17 cellular contexts compared by ENCODE assay signal in genomic region chr4:53781614-53782467, GRCh38.
DNase-seq lines count a peak whose midpoint lies in the region; ATAC-seq and TF ChIP-seq lines count a peak whose summit lies in the region.
"Had no signal": no experiment of that assay in that cellular context is flagged by ENCODE, and none has a peak within 500 bp of the region (broad histone marks: within the 10 kb centered on the region; RNA-seq: fewer than 3 reads in every experiment).

No MANE protein-coding gene starts in this region.

- peak overlapping the region; percentile 99 for H3K4ac ChIP-seq in IMR-90 (ENCODE audit: low read depth, low read length)

- H2AFZ ChIP-seq in ACC112 (ENCODE audit: low read length, unreplicated experiment), result no peak overlapping the region
- H2AFZ ChIP-seq in IMR-90 (replicated peaks; ENCODE audit: low read length, poor library complexity), result peak overlapping the region; percentile 60

- H3K9me3 ChIP-seq in IMR-90 (ENCODE audit: control insufficient read depth, insufficient read depth, low read length) (no peaks in the 10 kb centered on the region), liver (ENCODE audit: control insufficient read depth in 4 of 4, low read length in 3 of 4) (no peaks in the 10 kb centered on the region), upper lobe of right lung (no peaks in the 10 kb centered on the region), psoas muscle (no peaks in the 10 kb centered on the region)
- H3K9me3 ChIP-seq: colonic mucosa, esophagus squamous epithelium, pancreas had no signal

- dilution Hi-C loops in IMR-90 (cut with HindIII; ENCODE audit: low sequenced_read_pairs, unreplicated experiment), result no loop called here

- H3K27me3 ChIP-seq in ACC112 (ENCODE audit: insufficient read depth, low read length) (no peaks in the 10 kb centered on the region), IMR-90 (ENCODE audit: control insufficient read depth, insufficient read depth, low read length) (no peaks in the 10 kb centered on the region), brain microvascular endothelial cell (replicated peaks) (no peaks in the 10 kb centered on the region), liver (ENCODE audit: control insufficient read depth in 4 of 4, insufficient read depth in 4 of 4, low read length in 3 of 4) (no peaks in the 10 kb centered on the region), upper lobe of right lung (no peaks in the 10 kb centered on the region), psoas muscle (ENCODE audit: insufficient read depth in 3 of 3, low read length in 2 of 3) (no peaks in the 10 kb centered on the region)
- H3K27me3 ChIP-seq: colonic mucosa, pancreas had no signal

- H3K18ac ChIP-seq in IMR-90 (ENCODE audit: low read depth, low read length), result peak overlapping the region; percentile 98

- peak overlapping the region; percentile 70 for H3K9ac ChIP-seq in IMR-90 (ENCODE audit: low read depth, low read length)
- no peak overlapping the region for H3K9ac ChIP-seq in liver (ENCODE audit: low read depth in 1 of 2, low read length in 2 of 2)

- H3K14ac ChIP-seq in IMR-90 (replicated peaks; ENCODE audit: low read depth, low read length), result peak overlapping the region; percentile 97

- TSS peak; percentile 44 for BruUV-seq in IMR-90 (replicated peaks; lab: Mats Ljungman, UMichigan)

- TF ChIP-seq RAD21 in IMR-90 (IDR thresholded peaks at IDR 0.05; ENCODE audit: low read length) (no peak), liver (IDR thresholded peaks at IDR 0.05) (peak in 1 of 2 donors; percentile 21)

- in situ Hi-C loops in IMR-90 (cut with MboI; ENCODE audit: low sequenced_read_pairs), result no loop called here
- in situ Hi-C loops in brain microvascular endothelial cell (cut with HindIII; ENCODE audit: low pct_ligation_motif_present, low sequenced_read_pairs), result no loop called here

- peak overlapping the region; percentile 98 for H3K23ac ChIP-seq in IMR-90 (ENCODE audit: low read depth, low read length)

- peak overlapping the region; percentile 87 for H2AK5ac ChIP-seq in IMR-90 (ENCODE audit: low read depth, low read length)

- TF ChIP-seq POLR2A in IMR-90 (IDR thresholded peaks at IDR 0.05; ENCODE audit: low read depth, low read length) (no peak), GM18505 (IDR thresholded peaks at IDR 0.05; ENCODE audit: borderline replicate concordance, extremely low read depth, insufficient read depth, insufficient read length) (no peak)

- peak overlapping the region; percentile 85 for H2BK5ac ChIP-seq in IMR-90 (ENCODE audit: low read depth, low read length, poor library complexity, severe bottlenecking)

- H3K4me2 ChIP-seq in IMR-90 (ENCODE audit: low read depth, low read length), result peak overlapping the region; percentile 76

- CTCF ChIA-PET in IMR-90 (lab: Yijun Ruan, JAX), result interaction anchor here (0.6 to 2.5 kb wide), 4 partner anchors 17 to 452 kb away, joined by 3 to 11 read pairs (median 3); no protein-coding TSS in a partner anchor

- POLR2A ChIA-PET in IMR-90 (lab: Charles Lee; ENCODE audit: unreplicated experiment), result interaction anchor here (0.6 to 0.8 kb wide), 2 partner anchors 10 to 127 kb away, joined by 3 read pairs; no protein-coding TSS in a partner anchor

- peak overlapping the region; percentile 94 for H2BK20ac ChIP-seq in IMR-90 (ENCODE audit: low read depth, low read length)

- peak overlapping the region; percentile 82 for H3K56ac ChIP-seq in IMR-90 (ENCODE audit: extremely low read depth, insufficient read depth, low read length)

- peaks cover 21% of the 10 kb centered on the region for H3K9me1 ChIP-seq in IMR-90 (ENCODE audit: insufficient read depth, low read length)

- H4K20me1 ChIP-seq in IMR-90 (ENCODE audit: insufficient read depth, low read length), result no peaks in the 10 kb centered on the region

- H3K4me1 ChIP-seq in ACC112 (ENCODE audit: control insufficient read depth, insufficient read depth, low read length, unreplicated experiment) (peaks cover 54% of the 10 kb centered on the region), IMR-90 (ENCODE audit: control insufficient read depth, insufficient read depth, low read length) (peaks cover 42% of the 10 kb centered on the region), liver (ENCODE audit: control insufficient read depth in 4 of 4, insufficient read depth in 4 of 4, low read length in 3 of 4) (peaks cover 0 to 16% (median 9%) of the 10 kb centered on the region in 4 donors), upper lobe of right lung (no peaks in the 10 kb centered on the region), psoas muscle (no peaks in the 10 kb centered on the region)
- H3K4me1 ChIP-seq: colonic mucosa, pancreas had no signal

- intact Hi-C loops in IMR-90 (cut with micrococcal nuclease) (loop anchor here (5.0 to 10.0 kb wide), 4 partner anchors 75 to 765 kb away; no protein-coding TSS in a partner anchor), upper lobe of right lung (cut with DNase I) (no loop called here), psoas muscle (cut with DNase I) (no loop called here)

- H3K79me1 ChIP-seq in IMR-90 (ENCODE audit: low read depth in 1 of 2, low read length in 2 of 2), result no peaks in the 10 kb centered on the region

- peak overlapping the region; percentile 98 for H4K5ac ChIP-seq in IMR-90 (ENCODE audit: low read depth, low read length)

- H4K91ac ChIP-seq in IMR-90 (ENCODE audit: insufficient read depth, low read depth, low read length), result peak overlapping the region; percentile 95

- peak overlapping the region; percentile 4 for H2AK9ac ChIP-seq in IMR-90 (replicated peaks; ENCODE audit: low read depth, low read length, poor library complexity)

- H3K36me3 ChIP-seq in ACC112 (ENCODE audit: insufficient read depth, low read length) (no peaks in the 10 kb centered on the region), IMR-90 (ENCODE audit: control insufficient read depth, insufficient read depth, low read length) (no peaks in the 10 kb centered on the region), brain microvascular endothelial cell (replicated peaks) (no peaks in the 10 kb centered on the region), liver (ENCODE audit: control insufficient read depth in 4 of 4, insufficient read depth in 3 of 4, low read depth in 1 of 4, low read length in 3 of 4) (no peaks in the 10 kb centered on the region), upper lobe of right lung (no peaks in the 10 kb centered on the region), psoas muscle (ENCODE audit: insufficient read depth in 1 of 2, low read depth in 1 of 2) (no peaks in the 10 kb centered on the region)
- H3K36me3 ChIP-seq: colonic mucosa, esophagus squamous epithelium, pancreas had no signal

- peak overlapping the region; percentile 75 for H3K27ac ChIP-seq in ACC112 (ENCODE audit: low read depth, low read length)
- H3K27ac ChIP-seq in IMR-90 (ENCODE audit: insufficient read depth, low read length), result peak overlapping the region; percentile 95
- H3K27ac ChIP-seq in brain microvascular endothelial cell, result no peak overlapping the region
- peak overlapping the region; percentile 48 to 52 for H3K27ac ChIP-seq in liver (ENCODE audit: low read depth in 1 of 2, low read length in 2 of 2)
- H3K27ac ChIP-seq in upper lobe of right lung, result no peak overlapping the region
- no peak overlapping the region for H3K27ac ChIP-seq in psoas muscle
- H3K27ac ChIP-seq: pancreas had no signal

- H2BK120ac ChIP-seq in IMR-90 (ENCODE audit: low read depth, low read length), result peak overlapping the region; percentile 99

- TF ChIP-seq CTCF in IMR-90 (conservative IDR thresholded peaks at IDR 0.05; ENCODE audit: low read depth, low read length) (no peak), brain microvascular endothelial cell (IDR thresholded peaks at IDR 0.05; ENCODE audit: low read depth, low read length, missing control alignments) (no peak), liver (IDR thresholded peaks at IDR 0.05; ENCODE audit: low read depth, low read length, missing input control) (no peak), upper lobe of right lung (IDR thresholded peaks at IDR 0.05) (no peak), psoas muscle (IDR thresholded peaks at IDR 0.05) (no peak)

- H3K4me3 ChIP-seq in ACC112 (ENCODE audit: low read depth, low read length), result no peak overlapping the region
- no peak overlapping the region for H3K4me3 ChIP-seq in IMR-90 (ENCODE audit: insufficient read depth, low read depth, low read length)
- no peak overlapping the region for H3K4me3 ChIP-seq in brain microvascular endothelial cell (ENCODE audit: low read depth, low read length)
- no peak overlapping the region for H3K4me3 ChIP-seq in liver (ENCODE audit: low read depth in 1 of 3, low read length in 3 of 3)
- no peak overlapping the region for H3K4me3 ChIP-seq in upper lobe of right lung
- H3K4me3 ChIP-seq in psoas muscle, result no peak overlapping the region
- H3K4me3 ChIP-seq: colonic mucosa, esophagus squamous epithelium, pancreas had no signal

- H4K8ac ChIP-seq in IMR-90 (ENCODE audit: low read depth in 2 of 2, low read length in 2 of 2), result peak overlapping the region; percentile 74 to 90

- WGBS in IMR-90 (ENCODE audit: extremely low coverage in 2 of 2, insufficient read length in 1 of 2), 2 experiments, result 0% methylated on average over 1 of the region's 10 CpGs; no CpG with 5 or more reads in 1 of the 2 experiments
- WGBS in liver, result 23% methylated on average over 10 of the region's 10 CpGs
- WGBS in psoas muscle, 3 donors, result 47 to 57% (median 52%) methylated on average over 10 of the region's 10 CpGs

- peak overlapping the region; percentile 86; the same call in 2 of the 3 replicates for H2BK15ac ChIP-seq in IMR-90 (ENCODE audit: low read depth, low read length)

- ATAC-seq in IMR-90 (ENCODE audit: low read depth) (peak; percentile 56), upper lobe of right lung (no peak), GM18505 (IDR thresholded peaks at IDR 0.05; ENCODE audit: unreplicated experiment) (no peak), psoas muscle (no peak), HG03520 (IDR thresholded peaks at IDR 0.05; ENCODE audit: unreplicated experiment) (no peak)
- ATAC-seq: HCT116 had no signal

- no peaks in the 10 kb centered on the region for H3K79me2 ChIP-seq in ACC112 (ENCODE audit: control insufficient read depth, insufficient read depth, low read length, unreplicated experiment)

- DNase-seq in IMR-90 (peak; percentile 90), brain microvascular endothelial cell (peak; percentile 47), upper lobe of right lung (no peak), psoas muscle (no peak)
- DNase-seq: activated CD4-positive, alpha-beta T cell treated with anti-CD3 and anti-CD28 coated beads, Interleukin-2, amount 10 ng/mL, durations not matched to agents 7 days and 5 days; colonic mucosa; esophagus squamous epithelium; mesendoderm; NCI-H226; pancreas; substantia nigra; T-helper 2 cell had no signal

TF ChIP-seq in IMR-90, 13 proteins besides CTCF, POLR2A, EP300 and RAD21:
- TF ChIP-seq CHD1 (IDR thresholded peaks at IDR 0.05; ENCODE audit: low read depth, low read length) (no peak), MAFK (IDR thresholded peaks at IDR 0.05; ENCODE audit: low read depth, low read length) (peak; percentile 88), CEBPB (IDR thresholded peaks at IDR 0.05; ENCODE audit: low read depth, low read length) (no peak)
TF ChIP-seq in IMR-90: peak in this region for 1.

TF ChIP-seq in liver, 16 proteins besides CTCF, POLR2A, EP300 and RAD21:
- TF ChIP-seq HNF4A (conservative IDR thresholded peaks at IDR 0.05) (peak; percentile 49 to 61), SP1 (IDR thresholded peaks at IDR 0.05) (peak; percentile 15), FOXA2 (IDR thresholded peaks at IDR 0.05) (peak; percentile 85), FOXA1 (IDR thresholded peaks at IDR 0.05) (peak; percentile 79), JUND (IDR thresholded peaks at IDR 0.05) (no peak)
TF ChIP-seq in liver: peak in this region for 4.

Comparison
In these comparisons a context has a peak if more than half of its experiments do, and no peak if none do; other contexts are left out.
1. H3K27ac ChIP-seq: peak in ACC112 (single experiment), IMR-90 (single experiment) and liver (2 of 2); none in brain microvascular endothelial cell (single experiment), upper lobe of right lung (single experiment) and psoas muscle (single experiment).
2. DNase-seq: peak in IMR-90 (single experiment) and brain microvascular endothelial cell (single experiment); none in upper lobe of right lung (single experiment) and psoas muscle (0 of 2).